11 cellular contexts compared by ENCODE assay signal in genomic region chr7:112571852-112572607, GRCh38.
DNase-seq lines count a peak whose midpoint lies in the region; ATAC-seq lines count a peak whose summit lies in the region.
"Had no signal": no experiment of that assay in that cellular context is flagged by ENCODE, and none has a peak within 500 bp of the region (broad histone marks: within the 10 kb centered on the region; RNA-seq: fewer than 3 reads in every experiment).

No MANE protein-coding gene starts in this region.

- no peaks in the 10 kb centered on the region for H3K36me3 ChIP-seq in SJCRH30
- H3K36me3 ChIP-seq: esophagus muscularis mucosa, sigmoid colon had no signal

- no peaks in the 10 kb centered on the region for H3K9me3 ChIP-seq in SJCRH30 (replicated peaks)
- H3K9me3 ChIP-seq: esophagus muscularis mucosa, sigmoid colon had no signal

- H3K4me3 ChIP-seq in SJCRH30: no peak overlapping the region
- H3K4me3 ChIP-seq: esophagus muscularis mucosa, sigmoid colon had no signal

- H3K4me1 ChIP-seq in SJCRH30: no peaks in the 10 kb centered on the region

- intact Hi-C loops in left colon (cut with DNase I, micrococcal nuclease): no loop called here

- DNase-seq in DMS153 (lab: John Stamatoyannopoulos, UW) (peak; percentile 62), RKO (ENCODE audit: low spot score) (peak; percentile 22), left colon (no peak), AG08395 (ENCODE audit: low spot score) (no peak), SJCRH30 (no peak), SKM-1 (lab: John Stamatoyannopoulos, UW; ENCODE audit: unreplicated experiment) (no peak), NCI-H2227 treated with DMSO at 0.1 percent for 48 hours (lab: John Stamatoyannopoulos, UW) (no peak)
- DNase-seq: activated CD8-positive, alpha-beta memory T cell treated with anti-CD3 and anti-CD28 coated beads for 24 hours; sigmoid colon had no signal

- H3K27me3 ChIP-seq in SJCRH30: no peaks in the 10 kb centered on the region
- H3K27me3 ChIP-seq: esophagus muscularis mucosa, sigmoid colon had no signal

- ATAC-seq in GM21786 (IDR thresholded peaks at IDR 0.05; ENCODE audit: unreplicated experiment) (peak; percentile 61), left colon (peak; percentile 58)

- no peak overlapping the region for H3K27ac ChIP-seq in SJCRH30
- H3K27ac ChIP-seq: esophagus muscularis mucosa, sigmoid colon had no signal

Comparison
In these comparisons a context has a peak if more than half of its experiments do, and no peak if none do; other contexts are left out.
1. DNase-seq: peak in DMS153 (single experiment) and RKO (single experiment); none in left colon (0 of 2), AG08395 (single experiment), SJCRH30 (0 of 2), SKM-1 (single experiment) and NCI-H2227 treated with DMSO at 0.1 percent for 48 hours (single experiment).